In genomic region chr2:113136828-113137775, GRCh38 we compare ENCODE assay signal across 8 cellular contexts. TPM values are rescaled to one million over a fixed set of nuclear protein-coding genes. Genes with fewer than 3 reads are reported as not detected.
DNase-seq lines count a peak whose midpoint lies in the region; ATAC-seq and TF ChIP-seq lines count a peak whose summit lies in the region.

No MANE protein-coding gene starts in this region.

- DNase-seq in BE2C (peak; percentile 14), NOMO-1 treated with DMSO at 0.1 percent for 48 hours (lab: John Stamatoyannopoulos, UW; ENCODE audit: unreplicated experiment) (peak; percentile 28), amniotic stem cell (lab: John Stamatoyannopoulos, UW) (peak; percentile 50), iPS-NIHi7 (ENCODE audit: extremely low spot score) (peak; percentile 69), NCI-H2171 (lab: John Stamatoyannopoulos, UW) (no peak)
- DNase-seq in stimulated activated CD8-positive, alpha-beta memory T cell treated with anti-CD3 and anti-CD28 coated beads, Interleukin-4, amount 100 ng/mL, for 48 hours = peak; percentile 59

- H3K4me1 ChIP-seq in BE2C = no peaks in the 10 kb centered on the region

- no peaks in the 10 kb centered on the region for H3K27me3 ChIP-seq in BE2C

- TF ChIP-seq CTCF in BE2C (IDR thresholded peaks at IDR 0.05; ENCODE audit: low read depth, low read length) (peak; percentile 59), GM12874 (IDR thresholded peaks at IDR 0.05; ENCODE audit: insufficient read depth, low read depth, low read length) (peak; percentile 66)

- H3K4me3 ChIP-seq in BE2C (ENCODE audit: low read depth, low read length) = no peak overlapping the region

- no peak for ATAC-seq in HG03175 (IDR thresholded peaks at IDR 0.05; ENCODE audit: unreplicated experiment)

- H3K9me3 ChIP-seq in BE2C = no peaks in the 10 kb centered on the region

- H3K36me3 ChIP-seq in BE2C = no peaks in the 10 kb centered on the region

RNA-seq across cellular contexts. Expression of gene IL1RN, which starts 9.7 kb away (rescaled TPM):
- polyA plus RNA-seq in BE2C (2012; ENCODE audit: insufficient read depth, insufficient read length, low read depth) = not detected

RNA-seq across cellular contexts. Expression of gene PSD4, which starts 36.7 kb away (rescaled TPM):
- polyA plus RNA-seq in BE2C (2012; ENCODE audit: insufficient read depth, insufficient read length, low read depth) = 0.26 TPM
